Comparison of ENCODE assay signal across 17 cellular contexts in genomic region chr11:66987158-66987620, GRCh38.
DNase-seq lines count a peak whose midpoint lies in the region; ATAC-seq lines count a peak whose summit lies in the region.
"Had no signal": no experiment of that assay in that cellular context is flagged by ENCODE, and none has a peak within 500 bp of the region (broad histone marks: within the 10 kb centered on the region; RNA-seq: fewer than 3 reads in every experiment).

No MANE protein-coding gene starts in this region.

- peak overlapping the region; percentile 67 for H3K4me2 ChIP-seq in BLaER1
- H3K4me2 ChIP-seq: KMS-11 had no signal

- H3K9ac ChIP-seq in BLaER1 = no peak overlapping the region
- H3K9ac ChIP-seq: KMS-11 had no signal

- H3K9me3 ChIP-seq in BLaER1 = no peaks in the 10 kb centered on the region
- H3K9me3 ChIP-seq: adrenal gland, heart right ventricle had no signal

- peak; percentile 76 for DNase-seq in HuH-7 (ENCODE audit: low spot score)
- peak; percentile 38 for DNase-seq in UCSD-AML1 (lab: John Stamatoyannopoulos, UW; ENCODE audit: unreplicated experiment)
- DNase-seq in iPS-NIHi11 (ENCODE audit: low spot score) = peak; percentile 60
- DNase-seq in NK-92 treated with Interleukin-12 subunit alpha and Interleukin-12 subunit beta, amount 100 ng/mL, for 24 hours (lab: John Stamatoyannopoulos, UW) = no peak
- no peak for DNase-seq in glomerular visceral epithelial cell (ENCODE audit: extremely low spot score)
- DNase-seq in COLO668 (lab: John Stamatoyannopoulos, UW; ENCODE audit: unreplicated experiment) = no peak
- DNase-seq: ACHN; activated CD8-positive, alpha-beta memory T cell treated with anti-CD3 and anti-CD28 coated beads, Interleukin-2, amount 10 ng/mL, durations not matched to agents 7 days and 5 days; kidney; NCI-H1105 treated with DMSO at 0.1 percent for 48 hours; stimulated activated CD4-positive, alpha-beta T cell treated with anti-CD3 and anti-CD28 coated beads, Interleukin-4, amount 100 ng/mL, for 1 hour; T-helper 17 cell had no signal

- no peaks in the 10 kb centered on the region for H3K36me3 ChIP-seq in BLaER1
- H3K36me3 ChIP-seq: adrenal gland, heart right ventricle had no signal

- no peak for ATAC-seq in GM19395 (IDR thresholded peaks at IDR 0.05; ENCODE audit: unreplicated experiment)
- ATAC-seq: activated CD8-positive, alpha-beta memory T cell treated with anti-CD3 and anti-CD28 coated beads, Interleukin-2, amount 10 ng/mL, durations not matched to agents 7 days and 5 days; T-helper 17 cell had no signal

- H3K4me1 ChIP-seq in BLaER1 = peaks cover 59% of the 10 kb centered on the region

- peak overlapping the region; percentile 25; the same call in 1 of the 2 replicates for H3K27ac ChIP-seq in BLaER1
- H3K27ac ChIP-seq: adrenal gland, heart right ventricle, KMS-11 had no signal

- H3K27me3 ChIP-seq in BLaER1 = no peaks in the 10 kb centered on the region
- H3K27me3 ChIP-seq: adrenal gland, heart right ventricle had no signal

- no peak overlapping the region for H3K4me3 ChIP-seq in BLaER1
- H3K4me3 ChIP-seq: adrenal gland, heart right ventricle had no signal

- H4K20me1 ChIP-seq in BLaER1 = no peaks in the 10 kb centered on the region

Comparison
In these comparisons a context has a peak if more than half of its experiments do, and no peak if none do; other contexts are left out.
1. DNase-seq: peak in HuH-7 (single experiment), UCSD-AML1 (single experiment) and iPS-NIHi11 (single experiment); none in NK-92 treated with Interleukin-12 subunit alpha and Interleukin-12 subunit beta, amount 100 ng/mL, for 24 hours (single experiment), glomerular visceral epithelial cell (single experiment) and COLO668 (single experiment).